Comparison of ENCODE assay signal across 18 cellular contexts in genomic region chr12:124126950-124127349, GRCh38.
DNase-seq lines count a peak whose midpoint lies in the region; ATAC-seq and TF ChIP-seq lines count a peak whose summit lies in the region.
"Had no signal": no experiment of that assay in that cellular context is flagged by ENCODE, and none has a peak within 500 bp of the region (broad histone marks: within the 10 kb centered on the region; RNA-seq: fewer than 3 reads in every experiment).

No MANE protein-coding gene starts in this region.

- no peaks in the 10 kb centered on the region for H3K9me3 Mint-ChIP-seq in CD8-positive, alpha-beta T cell
- H3K9me3 Mint-ChIP-seq: activated naive CD4-positive, alpha-beta T cell treated with anti-CD3 and anti-CD28 coated beads, Interleukin-2, amount 50 U/mL, for 24 hours; memory B cell had no signal

- POLR2A ChIA-PET in CD8-positive, alpha-beta T cell (lab: Charles Lee): no interaction called here

- CTCF ChIA-PET in CD8-positive, alpha-beta T cell (lab: Charles Lee): no interaction called here

- H3K4me1 Mint-ChIP-seq in CD8-positive, alpha-beta T cell (ENCODE audit: low read depth): no peaks in the 10 kb centered on the region
- H3K4me1 Mint-ChIP-seq: activated naive CD4-positive, alpha-beta T cell treated with anti-CD3 and anti-CD28 coated beads, Interleukin-2, amount 50 U/mL, for 24 hours; memory B cell had no signal

- DNase-seq in myocyte (ENCODE audit: low read depth): peak; percentile 13
- no peak for DNase-seq in HUDEP-2 (lab: John Stamatoyannopoulos, UW; ENCODE audit: unreplicated experiment in 76 of 76)
- DNase-seq in CD8-positive, alpha-beta T cell: no peak
- no peak for DNase-seq in SIG-M5 treated with dmso at 0.1 percent for 504 hours (lab: John Stamatoyannopoulos, UW; ENCODE audit: unreplicated experiment)
- DNase-seq: activated CD4-positive, alpha-beta T cell treated with anti-CD3 and anti-CD28 coated beads for 4 hours; activated T-cell treated with anti-CD3 and anti-CD28 coated beads for 4 hours; cortex of kidney; head of caudate nucleus; Kasumi-1; NCI-H1417 treated with DMSO at 0.1 percent for 48 hours; NCI-H226; T1000 had no signal

- no peak overlapping the region for H3K4me3 Mint-ChIP-seq in CD8-positive, alpha-beta T cell
- H3K4me3 Mint-ChIP-seq: activated naive CD4-positive, alpha-beta T cell treated with anti-CD3 and anti-CD28 coated beads, Interleukin-2, amount 50 U/mL, for 24 hours; brain; memory B cell had no signal

- TF ChIP-seq CTCF in CD8-positive, alpha-beta T cell (IDR thresholded peaks at IDR 0.05): no peak

- intact Hi-C loops in CD8-positive, alpha-beta T cell (cut with DNase I, micrococcal nuclease): no loop called here

- no peak overlapping the region for H3K27ac Mint-ChIP-seq in CD8-positive, alpha-beta T cell
- H3K27ac Mint-ChIP-seq: activated naive CD4-positive, alpha-beta T cell treated with anti-CD3 and anti-CD28 coated beads, Interleukin-2, amount 50 U/mL, for 24 hours; memory B cell had no signal

- no peaks in the 10 kb centered on the region for H3K36me3 Mint-ChIP-seq in CD8-positive, alpha-beta T cell
- H3K36me3 Mint-ChIP-seq: activated naive CD4-positive, alpha-beta T cell treated with anti-CD3 and anti-CD28 coated beads, Interleukin-2, amount 50 U/mL, for 24 hours; brain; memory B cell had no signal

- H3K27ac ChIP-seq in CD8-positive, alpha-beta T cell (ENCODE audit: low read depth, low read length): no peak overlapping the region

- H3K27me3 ChIP-seq in CD8-positive, alpha-beta T cell (ENCODE audit: insufficient read depth, low read length): no peaks in the 10 kb centered on the region

- H3K27me3 Mint-ChIP-seq in CD8-positive, alpha-beta T cell (ENCODE audit: low read depth): no peaks in the 10 kb centered on the region
- H3K27me3 Mint-ChIP-seq: activated naive CD4-positive, alpha-beta T cell treated with anti-CD3 and anti-CD28 coated beads, Interleukin-2, amount 50 U/mL, for 24 hours; brain had no signal

- ATAC-seq in GM18873 (IDR thresholded peaks at IDR 0.05; ENCODE audit: low FRiP score, unreplicated experiment) (peak; percentile 43), GM21723 (IDR thresholded peaks at IDR 0.05; ENCODE audit: unreplicated experiment) (peak; percentile 61), HG03378 (IDR thresholded peaks at IDR 0.05; ENCODE audit: unreplicated experiment) (peak; percentile 43)
- no peak for ATAC-seq in CD8-positive, alpha-beta T cell

- H3K4me1 ChIP-seq in CD8-positive, alpha-beta T cell (ENCODE audit: insufficient read depth, low read length): no peaks in the 10 kb centered on the region

- H3K36me3 ChIP-seq in CD8-positive, alpha-beta T cell (ENCODE audit: insufficient read depth, low read length): no peaks in the 10 kb centered on the region

- no peak overlapping the region for H3K4me3 ChIP-seq in CD8-positive, alpha-beta T cell (ENCODE audit: low read depth, low read length)

- H3K9me3 ChIP-seq in CD8-positive, alpha-beta T cell (ENCODE audit: low read length): no peaks in the 10 kb centered on the region
